12 cellular contexts compared by ENCODE assay signal in genomic region chr15:89845305-89845893, GRCh38. TPM values are rescaled to one million over a fixed set of nuclear protein-coding genes. Genes with fewer than 3 reads are reported as not detected.
DNase-seq lines count a peak whose midpoint lies in the region; ATAC-seq, FAIRE-seq and TF ChIP-seq lines count a peak whose summit lies in the region.
"Had no signal": no experiment of that assay in that cellular context is flagged by ENCODE, and none has a peak within 500 bp of the region (broad histone marks: within the 10 kb centered on the region; RNA-seq: fewer than 3 reads in every experiment).

No MANE protein-coding gene starts in this region.

- H3K27ac Mint-ChIP-seq in naive thymus-derived CD8-positive, alpha-beta T cell: no peak overlapping the region
- H3K27ac Mint-ChIP-seq: activated CD8-positive, alpha-beta memory T cell treated with anti-CD3 and anti-CD28 coated beads, Interleukin-2, amount 10 ng/mL, durations not matched to agents 7 days and 5 days; stimulated activated naive B cell treated with anti-CD40 and anti-IgM and Interleukin-4, amounts not matched to agents 10 μg/mL and 1 μg/mL and 100 μg/mL, for 72 hours had no signal

- H3K18ac ChIP-seq in mesenchymal stem cell (ENCODE audit: low read depth in 1 of 2, low read length in 2 of 2): peak overlapping the region in 1 of 2 experiments; percentile 6

- TF ChIP-seq POLR2A in A549 (IDR thresholded peaks at IDR 0.05; ENCODE audit: low read length): no peak
- no peak for TF ChIP-seq POLR2A in breast epithelium (IDR thresholded peaks at IDR 0.05)

- no peak for TF ChIP-seq RAD21 in A549 (conservative IDR thresholded peaks at IDR 0.05 in 1 of 2, IDR thresholded peaks at IDR 0.05 in 1 of 2)

- H3K4me3 ChIP-seq in A549 (no peak overlapping the region), breast epithelium (no peak overlapping the region), mesenchymal stem cell (ENCODE audit: insufficient read depth in 1 of 2, low read depth in 1 of 2, low read length in 2 of 2) (no peak overlapping the region)

- no peaks in the 10 kb centered on the region for H3K27me3 ChIP-seq in breast epithelium
- H3K27me3 ChIP-seq in mesenchymal stem cell (ENCODE audit: control insufficient read depth in 1 of 2, insufficient read depth in 1 of 2, low read length in 2 of 2): no peaks in the 10 kb centered on the region

- no peak overlapping the region for H3K4ac ChIP-seq in mesenchymal stem cell (ENCODE audit: low read depth in 1 of 2, low read length in 2 of 2)

- H3K9me3 ChIP-seq in A549 (no peaks in the 10 kb centered on the region), breast epithelium (no peaks in the 10 kb centered on the region), mesenchymal stem cell (ENCODE audit: control insufficient read depth, low read length) (no peaks in the 10 kb centered on the region)

- CTCF ChIA-PET in A549 (lab: Yijun Ruan, JAX): interaction anchor here (0.7 to 2.5 kb wide), 11 partner anchors 16 to 298 kb away, joined by 3 to 9 read pairs (median 4); no protein-coding TSS in a partner anchor

- H3K14ac ChIP-seq in mesenchymal stem cell (ENCODE audit: low read length in 2 of 2): no peak overlapping the region

- H2BK12ac ChIP-seq in mesenchymal stem cell (ENCODE audit: low read length in 2 of 2): no peak overlapping the region

- H3K27ac ChIP-seq in A549 (peak overlapping the region; percentile 73 to 81), breast epithelium (peak overlapping the region; percentile 62 to 81), mesenchymal stem cell (ENCODE audit: low read length, poor library complexity, severe bottlenecking) (peak overlapping the region; percentile 98)

- no peak for TF ChIP-seq CTCF in A549 (IDR thresholded peaks at IDR 0.05)
- no peak for TF ChIP-seq CTCF in breast epithelium (IDR thresholded peaks at IDR 0.05)

- no peak overlapping the region for H4K8ac ChIP-seq in mesenchymal stem cell (ENCODE audit: low read length)

- H3K36me3 Mint-ChIP-seq in naive thymus-derived CD8-positive, alpha-beta T cell: peaks cover 5 to 67% (median 8%) of the 10 kb centered on the region in 3 donors

- peak overlapping the region; percentile 1 for H2AK5ac ChIP-seq in mesenchymal stem cell (ENCODE audit: low read length, severe bottlenecking)

- ATAC-seq in A549: peak; percentile 89 to 92
- no peak for ATAC-seq in GM21737 (IDR thresholded peaks at IDR 0.05; ENCODE audit: unreplicated experiment)
- no peak for ATAC-seq in naive thymus-derived CD8-positive, alpha-beta T cell
- no peak for ATAC-seq in GM21717 (IDR thresholded peaks at IDR 0.05; ENCODE audit: unreplicated experiment)
- ATAC-seq in GM19328 (IDR thresholded peaks at IDR 0.05; ENCODE audit: unreplicated experiment): no peak
- ATAC-seq: activated CD8-positive, alpha-beta memory T cell treated with anti-CD3 and anti-CD28 coated beads, Interleukin-2, amount 10 ng/mL, durations not matched to agents 7 days and 5 days; stimulated activated naive B cell treated with anti-CD40 and anti-IgM and Interleukin-4, amounts not matched to agents 10 μg/mL and 1 μg/mL and 100 μg/mL, for 72 hours had no signal

- peak overlapping the region; percentile 81 for H3K9ac ChIP-seq in mesenchymal stem cell (ENCODE audit: low read length)

- H3K27me3 Mint-ChIP-seq in naive thymus-derived CD8-positive, alpha-beta T cell: no peaks in the 10 kb centered on the region
- H3K27me3 Mint-ChIP-seq: activated CD8-positive, alpha-beta memory T cell treated with anti-CD3 and anti-CD28 coated beads, Interleukin-2, amount 10 ng/mL, durations not matched to agents 7 days and 5 days; stimulated activated naive B cell treated with anti-CD40 and anti-IgM and Interleukin-4, amounts not matched to agents 10 μg/mL and 1 μg/mL and 100 μg/mL, for 72 hours had no signal

- peak; percentile 84 for FAIRE-seq in A549 (lab: Jason Lieb, UNC)

- intact Hi-C loops in breast epithelium (cut with DNase I; ENCODE audit: low total_unique reads): no loop called here

- H3K4me1 ChIP-seq in A549 (peaks cover 55% of the 10 kb centered on the region), breast epithelium (peaks cover 0 to 7% of the 10 kb centered on the region in 2 donors), mesenchymal stem cell (ENCODE audit: control insufficient read depth, insufficient read depth, low read depth, low read length) (peaks cover 4% of the 10 kb centered on the region)

- peaks cover 2% of the 10 kb centered on the region for H3K79me1 ChIP-seq in mesenchymal stem cell (replicated peaks; ENCODE audit: low read length, poor library complexity, severe bottlenecking)

- TF ChIP-seq EP300 in A549 (IDR thresholded peaks at IDR 0.05): 0 out of 5 replicates have a peak, but pooled peaks of 1 of the 2 experiments have one; percentile 11

- H3K23ac ChIP-seq in mesenchymal stem cell (ENCODE audit: low read length in 2 of 2): no peak overlapping the region

- no peak overlapping the region for H2BK5ac ChIP-seq in mesenchymal stem cell (ENCODE audit: low read depth, low read length, poor library complexity, severe bottlenecking)

- no peak overlapping the region for H2BK120ac ChIP-seq in mesenchymal stem cell (ENCODE audit: low read depth, low read length)

- no peak overlapping the region for H2AFZ ChIP-seq in mesenchymal stem cell (ENCODE audit: low read depth, low read length)

- POLR2A ChIA-PET in A549 (lab: Yijun Ruan, JAX): interaction anchor here (1.3 kb wide), 1 partner anchor 24 kb away, joined by 3 read pairs; no protein-coding TSS in a partner anchor
- POLR2A ChIA-PET in naive thymus-derived CD8-positive, alpha-beta T cell (lab: Charles Lee): no interaction called here

- H3K36me3 ChIP-seq in breast epithelium (no peaks in the 10 kb centered on the region), mesenchymal stem cell (ENCODE audit: control insufficient read depth in 1 of 2, insufficient read depth in 2 of 2, low read depth in 1 of 2, low read length in 2 of 2) (peaks cover 0 to 4% of the 10 kb centered on the region in 2 experiments)

- whole genome bisulfite sequencing in A549 (ENCODE audit: missing lambda C conversion rate): 10% methylated on average over 5 of the region's 5 CpGs
- WGBS in mesenchymal stem cell: 15% methylated on average over 3 of the region's 5 CpGs

- peaks cover 0 to 13% (median 2%) of the 10 kb centered on the region in 4 donors for H3K4me1 Mint-ChIP-seq in naive thymus-derived CD8-positive, alpha-beta T cell

- peak overlapping the region; percentile 69 for H3K4me2 ChIP-seq in A549
- H3K4me2 ChIP-seq in mesenchymal stem cell (ENCODE audit: low read length, poor library complexity, severe bottlenecking): no peak overlapping the region

- H4K91ac ChIP-seq in mesenchymal stem cell (ENCODE audit: low read length): no peak overlapping the region

- no peak overlapping the region for H2BK15ac ChIP-seq in mesenchymal stem cell (ENCODE audit: low read depth, poor library complexity, severe bottlenecking)

- DNase-seq in A549 (ENCODE audit: low read depth in 1 of 2, low spot score in 1 of 2) (peak; percentile 72 to 80), LHCN-M2 (ENCODE audit: low read depth) (peak; percentile 96), breast epithelium (ENCODE audit: low spot score in 2 of 2) (no peak), mesenchymal stem cell (peak; percentile 90)
- no peak for DNase-seq in naive thymus-derived CD8-positive, alpha-beta T cell
- DNase-seq: activated CD8-positive, alpha-beta memory T cell treated with anti-CD3 and anti-CD28 coated beads, Interleukin-2, amount 10 ng/mL, durations not matched to agents 7 days and 5 days; C1 segment of cervical spinal cord; nucleus accumbens; stimulated activated naive B cell treated with anti-CD40 and anti-IgM and Interleukin-4, amounts not matched to agents 10 μg/mL and 1 μg/mL and 100 μg/mL, for 72 hours had no signal

- no peaks in the 10 kb centered on the region for H3K9me3 Mint-ChIP-seq in naive thymus-derived CD8-positive, alpha-beta T cell
- H3K9me3 Mint-ChIP-seq: stimulated activated naive B cell treated with anti-CD40 and anti-IgM and Interleukin-4, amounts not matched to agents 10 μg/mL and 1 μg/mL and 100 μg/mL, for 72 hours had no signal

- no peak overlapping the region for H3K4me3 Mint-ChIP-seq in naive thymus-derived CD8-positive, alpha-beta T cell
- H3K4me3 Mint-ChIP-seq: activated CD8-positive, alpha-beta memory T cell treated with anti-CD3 and anti-CD28 coated beads, Interleukin-2, amount 10 ng/mL, durations not matched to agents 7 days and 5 days; stimulated activated naive B cell treated with anti-CD40 and anti-IgM and Interleukin-4, amounts not matched to agents 10 μg/mL and 1 μg/mL and 100 μg/mL, for 72 hours had no signal

TF ChIP-seq in A549, 52 proteins besides CTCF, POLR2A, EP300 and RAD21 (continues in another document):
- TF ChIP-seq HDAC2 (IDR thresholded peaks at IDR 0.05) (no peak), NPAS2 (CRISPR knock-in tag; IDR thresholded peaks at IDR 0.05; ENCODE audit: borderline replicate concordance) (no peak), ZFP36 (IDR thresholded peaks at IDR 0.05; ENCODE audit: borderline replicate concordance, partially characterized antibody) (no peak), HEYL (CRISPR knock-in tag; IDR thresholded peaks at IDR 0.05) (no peak)

RNA-seq across cellular contexts. Expression of gene ANPEP, which starts 30.7 kb away (rescaled TPM):
- polyA plus RNA-seq in A549 (2011; rRNA removed) (3.8 and 5.3 TPM in 2 replicates), A549 (2017; fragmentation: RNase III; extraction: RNeasy Plus Mini Kit Qiagen cat#74134 plus additional on column Dnase treatment) (9.3 to 12.5 TPM (median 9.9 TPM) in 3 replicates)
- 1.9 and 2.5 TPM in 2 replicates for polyA plus RNA-seq in A549 (2012; cell fraction: cytosol; rRNA removed)
- 9.2 and 12.7 TPM in 2 replicates for polyA plus RNA-seq in A549 (2012; cell fraction: nucleus; rRNA removed)
- polyA minus RNA-seq in A549 (2011; rRNA and poly(A)+ RNA removed): 5.9 and 6.5 TPM in 2 replicates
- total RNA-seq in LHCN-M2 (2014; rRNA removed) (61.8 and 73.4 TPM in 2 replicates), breast epithelium (100 to 1,000 TPM in 2 of 3 donors, 10 to 100 TPM in 1; 26.5 to 129 (median 106) TPM)
- 29.5 TPM for polyA plus RNA-seq in LHCN-M2 (2012)
- 63.7 TPM for polyA plus RNA-seq in mesenchymal stem cell (2013, experiment 1 of 2)
- polyA plus RNA-seq in mesenchymal stem cell (2013, experiment 2 of 2): 61.6 TPM
- total RNA-seq in naive thymus-derived CD8-positive, alpha-beta T cell: 1 to 10 TPM in 1 of 2 experiments, under 1 TPM in 1; 0.88 to 1.1 TPM
- under 1 TPM in 1 of 3 donors, not detected in 2; 0.06 TPM for polyA plus RNA-seq in naive thymus-derived CD8-positive, alpha-beta T cell

RNA-seq across cellular contexts. Expression of gene AP3S2, which starts 48.4 kb away (rescaled TPM):
- polyA plus RNA-seq in A549 (2011; rRNA removed) (56.7 and 85.9 TPM in 2 replicates), A549 (2017; fragmentation: RNase III; extraction: RNeasy Plus Mini Kit Qiagen cat#74134 plus additional on column Dnase treatment) (85.1 to 95.0 TPM (median 91.7 TPM) in 3 replicates)
- polyA plus RNA-seq in A549 (2012; cell fraction: cytosol; rRNA removed): 12.0 and 16.5 TPM in 2 replicates
- 10.1 and 13.5 TPM in 2 replicates for polyA plus RNA-seq in A549 (2012; cell fraction: nucleus; rRNA removed)
- polyA minus RNA-seq in A549 (2011; rRNA and poly(A)+ RNA removed): 55.1 and 58.0 TPM in 2 replicates
- total RNA-seq in LHCN-M2 (2014; rRNA removed) (56.6 and 65.7 TPM in 2 replicates), breast epithelium (10 to 100 TPM; 37.4 to 57.4 (median 52.8) TPM)
- 34.2 TPM for polyA plus RNA-seq in LHCN-M2 (2012)
- polyA plus RNA-seq in mesenchymal stem cell (2013, experiment 1 of 2): 22.4 TPM
- 23.4 TPM for polyA plus RNA-seq in mesenchymal stem cell (2013, experiment 2 of 2)
- total RNA-seq in naive thymus-derived CD8-positive, alpha-beta T cell: 10 to 100 TPM; 29.4 to 38.9 TPM
- polyA plus RNA-seq in naive thymus-derived CD8-positive, alpha-beta T cell: 10 to 100 TPM; 30.7 to 40.7 (median 36.9) TPM

Comparison
In these comparisons a context has a peak if more than half of its experiments do, and no peak if none do; other contexts are left out.
1. ATAC-seq: peak in A549 (2 of 2); none in GM21737 (single experiment), naive thymus-derived CD8-positive, alpha-beta T cell (0 of 2), GM21717 (single experiment) and GM19328 (single experiment).
2. DNase-seq: peak in A549 (2 of 2), LHCN-M2 (single experiment) and mesenchymal stem cell (single experiment); none in breast epithelium (0 of 2) and naive thymus-derived CD8-positive, alpha-beta T cell (0 of 10).
3. RNA of gene ANPEP, which starts 30.7 kb away (total RNA-seq): 26.5 to 129 TPM in breast epithelium and 61.8 to 73.4 TPM in LHCN-M2; 0.88 to 1.1 TPM in naive thymus-derived CD8-positive, alpha-beta T cell; every median in the first group is over 10 times any median in the second.
4. Peak in every context shown above with its lines, with median percentiles within 50 percentile points of each other: H3K27ac ChIP-seq.